ENCODE assay signal across 9 cellular contexts in genomic region chr5:24633705-24634325, GRCh38. TPM values are rescaled to one million over a fixed set of nuclear protein-coding genes. Genes with fewer than 3 reads are reported as not detected.
DNase-seq lines count a peak whose midpoint lies in the region; ATAC-seq and TF ChIP-seq lines count a peak whose summit lies in the region.
"Had no signal": no experiment of that assay in that cellular context is flagged by ENCODE, and none has a peak within 500 bp of the region (broad histone marks: within the 10 kb centered on the region; RNA-seq: fewer than 3 reads in every experiment).

No MANE protein-coding gene starts in this region.

- peaks cover 0 to 7% (median 5%) of the 10 kb centered on the region in 5 experiments for H3K9me3 Mint-ChIP-seq in brain

- H3K9me3 ChIP-seq in T-helper 17 cell (ENCODE audit: control insufficient read depth, low read length, poor library complexity, severe bottlenecking) = no peaks in the 10 kb centered on the region

- H3K27ac Mint-ChIP-seq in brain = peak overlapping the region in 1 of 5 experiments; percentile 0
- H3K27ac Mint-ChIP-seq in T-helper 17 cell = no peak overlapping the region

- H3K36me3 Mint-ChIP-seq in brain (peaks cover 20% of the 10 kb centered on the region), T-helper 17 cell (ENCODE audit: low read depth) (no peaks in the 10 kb centered on the region)

- intact Hi-C loops in sciatic nerve (cut with DNase I) = no loop called here

- peak; percentile 77 to 86 for TF ChIP-seq CTCF in brain (conservative IDR thresholded peaks at IDR 0.05)

- H3K4me1 Mint-ChIP-seq in brain (peaks cover 25% of the 10 kb centered on the region), T-helper 17 cell (no peaks in the 10 kb centered on the region)

- no peaks in the 10 kb centered on the region for H3K27me3 Mint-ChIP-seq in brain
- H3K27me3 Mint-ChIP-seq in T-helper 17 cell = no peaks in the 10 kb centered on the region

- H3K4me3 Mint-ChIP-seq in brain = peak overlapping the region in 1 of 5 experiments; percentile 52
- no peak overlapping the region for H3K4me3 Mint-ChIP-seq in T-helper 17 cell

- ATAC-seq in HG02642 (IDR thresholded peaks at IDR 0.05; ENCODE audit: poor library complexity, unreplicated experiment) (peak; percentile 56), T-helper 17 cell (no peak), GM21619 (IDR thresholded peaks at IDR 0.05; ENCODE audit: unreplicated experiment) (no peak), sciatic nerve (no peak)

- DNase-seq in EL = peak; percentile 13
- peak; percentile 74 for DNase-seq in NCI-H2196 (lab: John Stamatoyannopoulos, UW; ENCODE audit: unreplicated experiment)
- DNase-seq in medulla oblongata (ENCODE audit: extremely low spot score) = peak; percentile 83
- no peak for DNase-seq in T-helper 17 cell
- DNase-seq in sciatic nerve (ENCODE audit: low spot score) = no peak

RNA-seq across cellular contexts. Expression of gene CDH10, which starts 11.0 kb away (rescaled TPM):
- polyA plus RNA-seq in brain (ENCODE audit: insufficient read depth, low read depth, low replicate concordance) = 1.9 TPM
- not detected for total RNA-seq in T-helper 17 cell
- total RNA-seq in sciatic nerve = 0.13 TPM
- total RNA-seq: T-helper 2 cell treated with Interferon-gamma antibody and Interleukin-4, amounts not matched to agents 100 ng/mL and 5 ng/mL, for 36 hours had no signal

Comparison
In these comparisons a context has a peak if more than half of its experiments do, and no peak if none do; other contexts are left out.
1. DNase-seq: peak in EL (single experiment), NCI-H2196 (single experiment) and medulla oblongata (single experiment); none in T-helper 17 cell (0 of 3) and sciatic nerve (single experiment).